Comparison of ENCODE assay signal across 9 cellular contexts in the genomic region with DNA sequence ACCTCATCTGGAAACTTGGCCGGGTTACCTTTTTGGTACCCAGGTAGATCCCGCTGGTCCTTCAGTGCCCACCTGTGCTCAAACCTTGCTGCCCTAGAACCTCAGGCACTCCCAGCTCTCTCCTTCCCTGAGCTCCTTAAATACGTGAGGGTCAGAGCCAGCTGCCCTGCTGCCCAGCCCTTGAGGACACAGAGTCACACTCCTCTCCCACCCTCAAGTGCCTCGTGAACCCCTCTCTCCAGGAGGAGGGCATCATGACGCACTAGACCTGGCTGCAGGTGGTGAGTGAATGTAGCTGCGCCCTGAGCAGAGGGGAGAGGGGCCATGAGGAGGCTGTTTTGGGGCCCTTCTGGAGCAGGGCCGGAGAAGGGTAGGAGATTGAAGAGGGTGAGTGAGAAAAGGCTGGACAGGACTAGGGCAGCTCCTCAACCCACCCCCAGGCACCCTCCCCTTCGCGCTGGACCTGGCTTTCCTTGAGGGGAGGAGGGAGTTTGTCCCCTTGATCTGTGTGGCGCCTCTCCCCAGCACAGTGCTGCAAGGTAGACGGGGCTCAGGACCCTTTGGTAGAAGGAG. TPM values are rescaled to one million over a fixed set of nuclear protein-coding genes. Genes with fewer than 3 reads are reported as not detected.
A peak's percentile ranks its signal among the peaks of the same experiment; 100 is the strongest.
DNase-seq lines count a peak whose midpoint lies in the region; ATAC-seq lines count a peak whose summit lies in the region.
"Had no signal": no experiment of that assay in that cellular context is flagged by ENCODE, and none has a peak within 500 bp of the region (broad histone marks: within the 10 kb centered on the region; RNA-seq: fewer than 3 reads in every experiment).

No MANE protein-coding gene starts in this region.

- DNase-seq in NCI-H146 treated with DMSO at 0.1 percent for 48 hours (lab: John Stamatoyannopoulos, UW; ENCODE audit: unreplicated experiment) (peak; percentile 37), NCI-H146 (lab: John Stamatoyannopoulos, UW) (no peak), adipocyte (ENCODE audit: low read depth) (no peak), NCI-H2196 treated with DMSO at 0.1 percent for 48 hours (lab: John Stamatoyannopoulos, UW; ENCODE audit: unreplicated experiment) (no peak)
- no peak for DNase-seq in activated effector memory CD4-positive, alpha-beta T cell treated with anti-CD3 and anti-CD28 coated beads, Interleukin-2, amount 50 U/mL, for 16 hours
- DNase-seq: activated CD4-positive, alpha-beta T cell treated with anti-CD3 and anti-CD28 coated beads, Interleukin-2, amount 50 U/mL, for 1 hour had no signal

- H3K4me1 ChIP-seq in adipocyte (ENCODE audit: control insufficient read depth, insufficient read depth, low read length) (no peaks in the 10 kb centered on the region), iPS-20b (ENCODE audit: insufficient read depth, low read length) (peaks cover 16% of the 10 kb centered on the region), skeletal muscle satellite cell (ENCODE audit: control insufficient read depth, insufficient read depth, low read length) (peaks cover 8% of the 10 kb centered on the region)

- H3K4me2 ChIP-seq in skeletal muscle satellite cell (ENCODE audit: low read length): peak overlapping the region; percentile 79

- no peaks in the 10 kb centered on the region for H3K9me3 ChIP-seq in adipocyte (ENCODE audit: control insufficient read depth, low read length)
- H3K9me3 ChIP-seq in iPS-20b (ENCODE audit: insufficient read depth, low read depth, low read length): no peaks in the 10 kb centered on the region
- H3K9me3 ChIP-seq in skeletal muscle satellite cell (replicated peaks; ENCODE audit: low read length): no peaks in the 10 kb centered on the region

- H3K27ac ChIP-seq in iPS-20b (ENCODE audit: low read length): no peak overlapping the region

- H3K36me3 ChIP-seq in adipocyte (ENCODE audit: control insufficient read depth, insufficient read depth, low read length, severe bottlenecking): no peaks in the 10 kb centered on the region
- H3K36me3 ChIP-seq in iPS-20b (ENCODE audit: insufficient read depth, low read depth, low read length): no peaks in the 10 kb centered on the region
- H3K36me3 ChIP-seq in skeletal muscle satellite cell (ENCODE audit: insufficient read depth, low read length): no peaks in the 10 kb centered on the region

- H3K27me3 ChIP-seq in adipocyte (replicated peaks; ENCODE audit: control insufficient read depth, insufficient read depth, low read length) (peaks cover 9% of the 10 kb centered on the region), iPS-20b (ENCODE audit: insufficient read depth, low read length) (peaks cover 28% of the 10 kb centered on the region), skeletal muscle satellite cell (ENCODE audit: control insufficient read depth, insufficient read depth, low read length) (peaks cover 27% of the 10 kb centered on the region)

- ATAC-seq in GM21528 (IDR thresholded peaks at IDR 0.05; ENCODE audit: low FRiP score, unreplicated experiment): no peak

- H3K4me3 ChIP-seq in adipocyte (ENCODE audit: low read length) (peak overlapping the region; percentile 70), iPS-20b (ENCODE audit: low read length) (peak overlapping the region; percentile 70), skeletal muscle satellite cell (ENCODE audit: low read length) (no peak overlapping the region)

- H3K9ac ChIP-seq in adipocyte (ENCODE audit: low read length) (no peak overlapping the region), iPS-20b (ENCODE audit: low read depth, low read length) (peak overlapping the region; percentile 80), skeletal muscle satellite cell (ENCODE audit: low read depth, low read length) (no peak overlapping the region)

RNA-seq across cellular contexts. Expression of a gene that starts 0.9 kb away (rescaled TPM):
- 0.51 and 2.4 TPM in 2 replicates for total RNA-seq in skeletal muscle satellite cell (2012; rRNA removed)
